Comparison of ENCODE assay signal across 25 cellular contexts in the genomic region with DNA sequence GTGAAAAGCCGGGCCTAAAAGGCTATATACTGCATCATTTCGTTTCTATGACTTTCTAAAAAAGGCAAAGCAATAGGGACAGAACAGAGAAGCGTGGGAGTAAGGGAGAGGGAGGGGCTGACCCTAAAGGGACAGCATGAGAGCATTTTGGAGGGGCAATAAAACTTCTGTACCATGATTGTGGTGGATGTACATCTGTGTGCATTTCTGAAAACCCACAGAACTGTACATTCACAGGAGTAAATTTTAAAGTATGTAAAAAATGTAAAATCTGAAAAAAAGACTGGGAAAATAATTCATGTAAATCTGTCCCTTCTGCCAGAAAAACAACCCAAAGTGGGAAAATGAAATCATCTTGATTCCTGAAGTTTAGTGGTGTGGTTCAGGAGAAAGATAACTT.
DNase-seq lines count a peak whose midpoint lies in the region; ATAC-seq and TF ChIP-seq lines count a peak whose summit lies in the region.
"Had no signal": no experiment of that assay in that cellular context is flagged by ENCODE, and none has a peak within 500 bp of the region (broad histone marks: within the 10 kb centered on the region; RNA-seq: fewer than 3 reads in every experiment).

No MANE protein-coding gene starts in this region.

- H3K4me1 ChIP-seq in osteoblast (ENCODE audit: insufficient read depth, low read length): peaks cover 49% of the 10 kb centered on the region
- H3K4me1 ChIP-seq: psoas muscle had no signal

- H4K20me1 ChIP-seq in osteoblast (ENCODE audit: insufficient read depth, low read length): no peaks in the 10 kb centered on the region

- peak overlapping the region; percentile 63 for H3K27ac Mint-ChIP-seq in HFFc6
- H3K27ac Mint-ChIP-seq: CD14-positive monocyte, memory B cell, WTC11 had no signal

- peaks cover 1% of the 10 kb centered on the region for H3K27me3 Mint-ChIP-seq in HFFc6 (ENCODE audit: insufficient read depth)
- H3K27me3 Mint-ChIP-seq: brain, memory B cell had no signal

- peak overlapping the region; percentile 62 for H3K27ac ChIP-seq in osteoblast (ENCODE audit: low read depth, low read length)
- H3K27ac ChIP-seq: psoas muscle had no signal

- H3K36me3 ChIP-seq in osteoblast (ENCODE audit: insufficient read depth, low read length): no peaks in the 10 kb centered on the region

- no peaks in the 10 kb centered on the region for H3K9me3 Mint-ChIP-seq in HFFc6
- H3K9me3 Mint-ChIP-seq: activated naive CD4-positive, alpha-beta T cell treated with anti-CD3 and anti-CD28 coated beads, Interleukin-2, amount 50 U/mL, for 72 hours; memory B cell; WTC11 had no signal

- H3K4me2 ChIP-seq in osteoblast (ENCODE audit: insufficient read depth, low read length): peak overlapping the region; percentile 37

- peaks cover 13% of the 10 kb centered on the region for H3K36me3 Mint-ChIP-seq in HFFc6 (ENCODE audit: low read depth)
- H3K36me3 Mint-ChIP-seq: activated naive CD4-positive, alpha-beta T cell treated with anti-CD3 and anti-CD28 coated beads, Interleukin-2, amount 50 U/mL, for 72 hours; brain; CD14-positive monocyte; memory B cell; WTC11 had no signal

- H2AFZ ChIP-seq in osteoblast (ENCODE audit: low read length): no peak overlapping the region

- H3K4me1 Mint-ChIP-seq in HFFc6 (ENCODE audit: low read depth): peaks cover 98% of the 10 kb centered on the region
- H3K4me1 Mint-ChIP-seq: brain, CD14-positive monocyte, memory B cell, WTC11 had no signal

- H3K4me3 ChIP-seq in fibroblast of mammary gland (ENCODE audit: control insufficient read depth, low read depth, low read length): no peak overlapping the region
- H3K4me3 ChIP-seq in osteoblast (ENCODE audit: insufficient read depth, low read length): no peak overlapping the region
- H3K4me3 ChIP-seq: psoas muscle, skin epidermis had no signal

- peak overlapping the region; percentile 29; the same call in 1 of the 2 replicates for H3K4me3 Mint-ChIP-seq in HFFc6
- H3K4me3 Mint-ChIP-seq: brain, CD14-positive monocyte, memory B cell, WTC11 had no signal

- TF ChIP-seq CTCF in HFFc6 (IDR thresholded peaks at IDR 0.05) (no peak), fibroblast of mammary gland (conservative IDR thresholded peaks at IDR 0.05; ENCODE audit: control insufficient read depth, insufficient read depth, low read depth, low read length) (no peak), osteoblast (IDR thresholded peaks at IDR 0.05; ENCODE audit: extremely low read depth, low read depth, low read length) (no peak)

- H3K9me3 ChIP-seq in osteoblast (ENCODE audit: low read depth, low read length): no peaks in the 10 kb centered on the region
- H3K9me3 ChIP-seq: psoas muscle had no signal

- DNase-seq in HFFc6: peak; percentile 65
- peak; percentile 74 for DNase-seq in amniotic epithelial cell (ENCODE audit: low read depth)
- DNase-seq in fibroblast of mammary gland (ENCODE audit: low read depth): peak; percentile 84
- DNase-seq in osteoblast (ENCODE audit: insufficient read length, low spot score, missing footprints): no peak
- no peak for DNase-seq in activated CD4-positive, alpha-beta T cell treated with anti-CD3 and anti-CD28 coated beads for 4 hours
- DNase-seq in NCI-H82 treated with DMSO at 0.1 percent for 48 hours (lab: John Stamatoyannopoulos, UW; ENCODE audit: unreplicated experiment): no peak
- DNase-seq in COLO668 (lab: John Stamatoyannopoulos, UW; ENCODE audit: unreplicated experiment): no peak
- DNase-seq: activated CD4-positive, alpha-beta T cell treated with anti-CD3 and anti-CD28 coated beads, Interleukin-2, amount 50 U/mL, for 4 hours; head of caudate nucleus; left cardiac atrium; NCI-H1105 treated with DMSO at 0.1 percent for 48 hours; NCI-H2029; NCI-H2227 treated with DMSO at 0.1 percent for 48 hours; psoas muscle; stimulated activated CD4-positive, alpha-beta T cell treated with anti-CD3 and anti-CD28 coated beads, Interleukin-1b, Interleukin-23, amount 100 ng/mL, for 48 hours; T-helper 9 cell had no signal

- no peaks in the 10 kb centered on the region for H3K79me2 ChIP-seq in osteoblast (ENCODE audit: insufficient read depth, low read length)

- ATAC-seq in HG03039 (IDR thresholded peaks at IDR 0.05; ENCODE audit: unreplicated experiment): no peak
- ATAC-seq: activated naive CD4-positive, alpha-beta T cell treated with anti-CD3 and anti-CD28 coated beads, Interleukin-2, amount 50 U/mL, for 72 hours; esophagus mucosa; HepG2; left cardiac atrium; psoas muscle; WTC11 had no signal

- H3K27me3 ChIP-seq in osteoblast (ENCODE audit: insufficient read depth, low read length): no peaks in the 10 kb centered on the region

Comparison
In these comparisons a context has a peak if more than half of its experiments do, and no peak if none do; other contexts are left out.
1. DNase-seq: peak in HFFc6 (single experiment), amniotic epithelial cell (single experiment) and fibroblast of mammary gland (single experiment); none in osteoblast (single experiment), activated CD4-positive, alpha-beta T cell treated with anti-CD3 and anti-CD28 coated beads for 4 hours (0 of 2), NCI-H82 treated with DMSO at 0.1 percent for 48 hours (single experiment) and COLO668 (single experiment).